10 cellular contexts compared by ENCODE assay signal in the genomic region with DNA sequence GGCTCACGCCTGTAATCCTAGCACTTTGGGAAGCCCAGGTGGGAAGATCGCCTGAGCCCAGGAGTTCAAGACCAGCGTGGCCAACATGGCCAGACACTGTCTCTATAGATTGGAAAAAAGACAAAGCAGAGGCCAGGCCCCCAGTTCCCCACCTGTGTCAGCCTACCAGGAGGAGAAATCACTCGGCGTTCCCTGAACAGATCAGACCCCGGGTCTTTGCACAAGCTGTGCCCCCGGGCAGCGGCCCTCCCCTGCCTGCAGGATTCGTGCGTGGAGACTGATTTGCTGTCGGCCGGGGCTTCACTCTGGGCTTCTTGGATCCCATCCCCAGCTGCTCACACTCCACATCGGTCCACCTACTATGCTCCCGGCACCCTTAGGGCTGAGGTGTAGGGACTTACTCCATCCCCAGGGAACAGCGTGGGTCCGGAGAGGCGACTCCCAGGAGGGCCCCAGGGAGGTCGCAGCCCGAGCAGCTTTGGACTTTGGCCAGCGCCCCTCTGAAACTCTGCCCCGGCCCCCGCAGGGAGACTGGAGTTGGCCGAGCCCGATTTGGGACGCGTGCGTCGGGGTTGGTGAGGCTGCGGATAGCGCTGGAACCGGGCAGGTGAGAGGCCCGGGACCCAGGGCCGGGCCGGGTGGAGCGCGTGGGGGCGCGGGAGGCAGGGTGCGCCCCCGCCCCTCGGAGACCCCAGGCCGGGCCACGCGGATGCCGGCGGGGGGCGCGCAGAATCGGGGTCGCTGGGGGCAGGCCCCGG. TPM values are rescaled to one million over a fixed set of nuclear protein-coding genes. Genes with fewer than 3 reads are reported as not detected.
DNase-seq lines count a peak whose midpoint lies in the region; ATAC-seq, FAIRE-seq and TF ChIP-seq lines count a peak whose summit lies in the region.
"Had no signal": no experiment of that assay in that cellular context is flagged by ENCODE, and none has a peak within 500 bp of the region (broad histone marks: within the 10 kb centered on the region; RNA-seq: fewer than 3 reads in every experiment).

No MANE protein-coding gene starts in this region.

- no peak for TF ChIP-seq EP300 in HepG2 (IDR thresholded peaks at IDR 0.05; ENCODE audit: low read depth in 2 of 2, low read length in 2 of 2)
- no peak for TF ChIP-seq EP300 in HepG2 (CRISPR knock-in tag; IDR thresholded peaks at IDR 0.05; ENCODE audit: borderline replicate concordance)

- H3K9ac ChIP-seq in BLaER1 treated with 17β-estradiol and CSF1 and Interleukin-3, amounts not matched to agents 10 nM and 100 nM, result peak overlapping the region in 5 of 11 experiments; percentile 59 to 77 (median 73); a peak in 7 of 22 replicates
- H3K9ac ChIP-seq in HepG2 (ENCODE audit: insufficient read depth, low read depth, low read length), result peak overlapping the region; percentile 60

- H3K9me3 ChIP-seq in BLaER1 treated with 17β-estradiol and CSF1 and Interleukin-3, amounts not matched to agents 10 nM and 100 nM (replicated peaks in 1 of 11), result no peaks in the 10 kb centered on the region
- H3K9me3 ChIP-seq in SJCRH30 (replicated peaks) (no peaks in the 10 kb centered on the region), HepG2 (ENCODE audit: low read length) (no peaks in the 10 kb centered on the region)

- peaks cover 0 to 7% (median 0%) of the 10 kb centered on the region in 11 experiments; a peak in 6 of 22 replicates for H3K36me3 ChIP-seq in BLaER1 treated with 17β-estradiol and CSF1 and Interleukin-3, amounts not matched to agents 10 nM and 100 nM
- H3K36me3 ChIP-seq in SJCRH30, result no peaks in the 10 kb centered on the region
- H3K36me3 ChIP-seq in HepG2 (replicated peaks in 1 of 2; ENCODE audit: control insufficient read depth in 1 of 2, insufficient read depth in 2 of 2, low read length in 2 of 2), result peaks cover 0 to 3% of the 10 kb centered on the region in 2 experiments; a peak in 1 of 5 replicates

- no peak overlapping the region for H3K27ac ChIP-seq in BLaER1 treated with 17β-estradiol and CSF1 and Interleukin-3, amounts not matched to agents 10 nM and 100 nM
- no peak overlapping the region for H3K27ac ChIP-seq in SJCRH30
- peak overlapping the region; percentile 75 for H3K27ac ChIP-seq in HepG2 (ENCODE audit: extremely low read length, insufficient read depth, low read length)
- H3K27ac ChIP-seq: skin epidermis had no signal

- intact Hi-C loops in HepG2 (cut with micrococcal nuclease; ENCODE audit: unreplicated experiment), result no loop called here

- peaks cover 35% of the 10 kb centered on the region for H3K79me2 ChIP-seq in HepG2 (ENCODE audit: insufficient read depth, low read length)

- 0% methylated on average over 4 of the region's 51 CpGs for WGBS in HepG2 (ENCODE audit: low lambda C conversion rate)

- POLR2A ChIA-PET in HepG2 (lab: Yijun Ruan, JAX), result interaction anchor here (1.0 to 3.5 kb wide), 15 partner anchors 10 to 206 kb away, joined by 3 to 61 read pairs (median 6); partner anchors contain the start of genes CIRBP, FAM174C and REEP6

- H3K4me1 ChIP-seq in BLaER1 treated with 17β-estradiol and CSF1 and Interleukin-3, amounts not matched to agents 10 nM and 100 nM, result peaks cover 10 to 28% (median 19%) of the 10 kb centered on the region in 10 experiments
- H3K4me1 ChIP-seq in SJCRH30 (no peaks in the 10 kb centered on the region), HepG2 (ENCODE audit: insufficient read depth, low read length) (peaks cover 60% of the 10 kb centered on the region)

- H4K20me1 ChIP-seq in BLaER1 treated with 17β-estradiol and CSF1 and Interleukin-3, amounts not matched to agents 10 nM and 100 nM, result peaks cover 2 to 81% (median 47%) of the 10 kb centered on the region in 11 experiments; a peak in 21 of 22 replicates
- H4K20me1 ChIP-seq in HepG2 (ENCODE audit: insufficient read depth, low read length), result no peaks in the 10 kb centered on the region

- H3K4me2 ChIP-seq in BLaER1 treated with 17β-estradiol and CSF1 and Interleukin-3, amounts not matched to agents 10 nM and 100 nM, result peak overlapping the region; percentile 69 to 99 (median 96); a peak in 20 of 22 replicates
- H3K4me2 ChIP-seq in HepG2 (ENCODE audit: low read depth, low read length), result peak overlapping the region; percentile 89

- TF ChIP-seq POLR2A in HepG2 (IDR thresholded peaks at IDR 0.05; ENCODE audit: insufficient read depth in 1 of 2, low read depth in 2 of 2, low read length in 2 of 2), result peak; percentile 1 to 43; a peak in 1 of 4 replicates

- no peak for TF ChIP-seq RAD21 in HepG2 (CRISPR knock-in tag; IDR thresholded peaks at IDR 0.05)

- peak; percentile 7 for ATAC-seq in HepG2
- ATAC-seq in HG03159 (IDR thresholded peaks at IDR 0.05; ENCODE audit: unreplicated experiment), result no peak
- no peak for ATAC-seq in GM19463 (IDR thresholded peaks at IDR 0.05; ENCODE audit: unreplicated experiment)

- peak in 1 of 2 experiments; percentile 28 for DNase-seq in SJCRH30
- DNase-seq in HepG2 (ENCODE audit: low spot score), result no peak
- DNase-seq in MV-4-11 (lab: John Stamatoyannopoulos, UW), result no peak
- DNase-seq: DMS79 treated with DMSO at 0.1 percent for 48 hours; effector memory CD4-positive, alpha-beta T cell; NCI-H446 had no signal

- CTCF ChIA-PET in HepG2 (lab: Yijun Ruan, JAX; ENCODE audit: low intra/inter-chr PET ratio, low total read pairs), result no interaction called here

- no peak for TF ChIP-seq CTCF in HepG2 (CRISPR knock-in tag; IDR thresholded peaks at IDR 0.05)

- in situ Hi-C loops in HepG2 (cut with HindIII; ENCODE audit: extremely low pct_ligation_motif_present, low pct_unique_long_range_greater_than_20kb), result loop anchor here (5.0 kb wide), 2 partner anchors 32 to 87 kb away; no protein-coding TSS in a partner anchor

- no TSS peak for BruUV-seq in HepG2 (replicated peaks; lab: Mats Ljungman, UMichigan)

- peak; percentile 18 for FAIRE-seq in HepG2 (lab: Jason Lieb, UNC)

- H3K4me3 ChIP-seq in BLaER1 treated with 17β-estradiol and CSF1 and Interleukin-3, amounts not matched to agents 10 nM and 100 nM, result peak overlapping the region; percentile 47 to 71 (median 62); a peak in 17 of 20 replicates
- H3K4me3 ChIP-seq in SJCRH30 (0 out of 2 replicates have a peak overlapping the region, but pooled peaks have one; percentile 7), HepG2 (replicated peaks in 1 of 3; ENCODE audit: insufficient read depth in 1 of 3, low read depth in 2 of 3, low read length in 3 of 3) (peak overlapping the region; percentile 59 to 70 (median 63); a peak in 5 of 6 replicates)

- peaks cover 62 to 76% (median 74%) of the 10 kb centered on the region in 11 experiments for H3K27me3 ChIP-seq in BLaER1 treated with 17β-estradiol and CSF1 and Interleukin-3, amounts not matched to agents 10 nM and 100 nM
- H3K27me3 ChIP-seq in SJCRH30 (peaks cover 52% of the 10 kb centered on the region), HepG2 (ENCODE audit: control insufficient read depth in 1 of 2, insufficient read depth in 2 of 2, low read length in 2 of 2) (no peaks in the 10 kb centered on the region; a peak in 1 of 5 replicates)

- no peak overlapping the region for H2AFZ ChIP-seq in HepG2 (ENCODE audit: low read length)

RNA-seq across cellular contexts. Expression of gene EFNA2, which starts 0.5 kb away (rescaled TPM):
- 1.0 and 2.8 TPM in 2 replicates for total RNA-seq in SJCRH30 (2014; rRNA removed; shearing (Covaris generic))
- 4.3 and 9.9 TPM in 2 replicates for total RNA-seq in HepG2 (2016; rRNA removed; fragmentation: Illumina TruSeq; extraction: Trizol)
- total RNA-seq in HepG2 (2016; cell fraction: cytosol; rRNA removed; fragmentation: Illumina TruSeq; extraction: Trizol; ENCODE audit: low read depth), result 15.0 and 18.4 TPM in 2 replicates
- total RNA-seq in HepG2 (2016; cell fraction: insoluble cytoplasmic fraction; rRNA removed; fragmentation: Illumina TruSeq; extraction: Trizol), result 5.2 and 11.1 TPM in 2 replicates
- 27.1 and 33.2 TPM in 2 replicates for total RNA-seq in HepG2 (2016; cell fraction: membrane; rRNA removed; fragmentation: Illumina TruSeq; extraction: Trizol)
- 3.7 and 6.5 TPM in 2 replicates for total RNA-seq in HepG2 (2016; cell fraction: nucleus; rRNA removed; fragmentation: Illumina TruSeq; extraction: Trizol)
- 6.0 and 11.1 TPM in 2 replicates for polyA plus RNA-seq in HepG2 (2011; rRNA removed)
- polyA plus RNA-seq in HepG2 (2011; cell fraction: cytosol; rRNA removed), result 7.3 and 14.1 TPM in 2 replicates
- polyA plus RNA-seq in HepG2 (2011; cell fraction: nucleus; rRNA removed), result 17.9 and 19.5 TPM in 2 replicates
- 6.4 and 6.8 TPM in 2 replicates for polyA plus RNA-seq in HepG2 (2012)
- 17.9 and 19.1 TPM in 2 replicates for polyA plus RNA-seq in HepG2 (2016; cell fraction: cytosol; fragmentation: Illumina TruSeq; extraction: Trizol; ENCODE audit: low read depth)
- 7.9 and 11.2 TPM in 2 replicates for polyA plus RNA-seq in HepG2 (2016; cell fraction: insoluble cytoplasmic fraction; fragmentation: Illumina TruSeq; extraction: Trizol; ENCODE audit: low read depth)
- 27.7 and 33.0 TPM in 2 replicates for polyA plus RNA-seq in HepG2 (2016; cell fraction: membrane; fragmentation: Illumina TruSeq; extraction: Trizol; ENCODE audit: low read depth)
- polyA plus RNA-seq in HepG2 (2016; cell fraction: nucleus; fragmentation: Illumina TruSeq; extraction: Trizol; ENCODE audit: insufficient read depth, low read depth), result 11.7 and 13.4 TPM in 2 replicates
- polyA minus RNA-seq in HepG2 (2011; rRNA and poly(A)+ RNA removed; ENCODE audit: low replicate concordance), result 0.28 and 20.0 TPM in 2 replicates
- polyA minus RNA-seq in HepG2 (2011; cell fraction: cytosol; rRNA and poly(A)+ RNA removed), result 23.0 and 23.8 TPM in 2 replicates
- polyA minus RNA-seq in HepG2 (2011; cell fraction: nucleus; rRNA and poly(A)+ RNA removed), result 2.8 and 4.2 TPM in 2 replicates

RNA-seq across cellular contexts. Expression of gene FAM174C, which starts 9.8 kb away (rescaled TPM):
- 22.3 and 25.1 TPM in 2 replicates for total RNA-seq in SJCRH30 (2014; rRNA removed; shearing (Covaris generic))
- 21.9 and 31.3 TPM in 2 replicates for total RNA-seq in HepG2 (2016; rRNA removed; fragmentation: Illumina TruSeq; extraction: Trizol)
- 67.5 and 90.2 TPM in 2 replicates for total RNA-seq in HepG2 (2016; cell fraction: cytosol; rRNA removed; fragmentation: Illumina TruSeq; extraction: Trizol; ENCODE audit: low read depth)
- total RNA-seq in HepG2 (2016; cell fraction: insoluble cytoplasmic fraction; rRNA removed; fragmentation: Illumina TruSeq; extraction: Trizol), result 14.2 and 28.2 TPM in 2 replicates
- total RNA-seq in HepG2 (2016; cell fraction: membrane; rRNA removed; fragmentation: Illumina TruSeq; extraction: Trizol), result 57.9 and 74.3 TPM in 2 replicates
- total RNA-seq in HepG2 (2016; cell fraction: nucleus; rRNA removed; fragmentation: Illumina TruSeq; extraction: Trizol), result 18.6 and 22.9 TPM in 2 replicates
- polyA plus RNA-seq in HepG2 (2011; rRNA removed), result 19.5 and 21.2 TPM in 2 replicates
- polyA plus RNA-seq in HepG2 (2011; cell fraction: cytosol; rRNA removed), result 21.0 and 42.4 TPM in 2 replicates
- 45.8 and 49.4 TPM in 2 replicates for polyA plus RNA-seq in HepG2 (2011; cell fraction: nucleus; rRNA removed)
- polyA plus RNA-seq in HepG2 (2012), result 14.1 and 18.2 TPM in 2 replicates
- polyA plus RNA-seq in HepG2 (2016; cell fraction: cytosol; fragmentation: Illumina TruSeq; extraction: Trizol; ENCODE audit: low read depth), result 104 and 136 TPM in 2 replicates
- polyA plus RNA-seq in HepG2 (2016; cell fraction: insoluble cytoplasmic fraction; fragmentation: Illumina TruSeq; extraction: Trizol; ENCODE audit: low read depth), result 24.1 and 30.7 TPM in 2 replicates
- polyA plus RNA-seq in HepG2 (2016; cell fraction: membrane; fragmentation: Illumina TruSeq; extraction: Trizol; ENCODE audit: low read depth), result 78.9 and 88.8 TPM in 2 replicates
- 43.0 and 56.8 TPM in 2 replicates for polyA plus RNA-seq in HepG2 (2016; cell fraction: nucleus; fragmentation: Illumina TruSeq; extraction: Trizol; ENCODE audit: insufficient read depth, low read depth)
- 15.5 and 24.8 TPM in 2 replicates for polyA minus RNA-seq in HepG2 (2011; rRNA and poly(A)+ RNA removed; ENCODE audit: low replicate concordance)
- 9.4 and 11.7 TPM in 2 replicates for polyA minus RNA-seq in HepG2 (2011; cell fraction: cytosol; rRNA and poly(A)+ RNA removed)
- polyA minus RNA-seq in HepG2 (2011; cell fraction: nucleus; rRNA and poly(A)+ RNA removed), result 6.5 and 6.8 TPM in 2 replicates

RNA-seq across cellular contexts. Expression of gene CIRBP, which starts 16.0 kb away (rescaled TPM):
- 159 and 181 TPM in 2 replicates for total RNA-seq in SJCRH30 (2014; rRNA removed; shearing (Covaris generic))
- total RNA-seq in HepG2 (2016; rRNA removed; fragmentation: Illumina TruSeq; extraction: Trizol), result 133 and 135 TPM in 2 replicates
- total RNA-seq in HepG2 (2016; cell fraction: cytosol; rRNA removed; fragmentation: Illumina TruSeq; extraction: Trizol; ENCODE audit: low read depth), result 96.6 and 116 TPM in 2 replicates
- 122 and 153 TPM in 2 replicates for total RNA-seq in HepG2 (2016; cell fraction: insoluble cytoplasmic fraction; rRNA removed; fragmentation: Illumina TruSeq; extraction: Trizol)
- total RNA-seq in HepG2 (2016; cell fraction: membrane; rRNA removed; fragmentation: Illumina TruSeq; extraction: Trizol), result 83.7 and 88.2 TPM in 2 replicates
- 100 and 108 TPM in 2 replicates for total RNA-seq in HepG2 (2016; cell fraction: nucleus; rRNA removed; fragmentation: Illumina TruSeq; extraction: Trizol)
- polyA plus RNA-seq in HepG2 (2011; rRNA removed), result 140 and 177 TPM in 2 replicates
- 120 and 152 TPM in 2 replicates for polyA plus RNA-seq in HepG2 (2011; cell fraction: cytosol; rRNA removed)
- 887 and 1,037 TPM in 2 replicates for polyA plus RNA-seq in HepG2 (2011; cell fraction: nucleus; rRNA removed)
- 154 and 221 TPM in 2 replicates for polyA plus RNA-seq in HepG2 (2012)
- 39.2 and 45.5 TPM in 2 replicates for polyA plus RNA-seq in HepG2 (2016; cell fraction: cytosol; fragmentation: Illumina TruSeq; extraction: Trizol; ENCODE audit: low read depth)
- 156 and 182 TPM in 2 replicates for polyA plus RNA-seq in HepG2 (2016; cell fraction: insoluble cytoplasmic fraction; fragmentation: Illumina TruSeq; extraction: Trizol; ENCODE audit: low read depth)
- polyA plus RNA-seq in HepG2 (2016; cell fraction: membrane; fragmentation: Illumina TruSeq; extraction: Trizol; ENCODE audit: low read depth), result 63.6 and 72.0 TPM in 2 replicates
- 293 and 318 TPM in 2 replicates for polyA plus RNA-seq in HepG2 (2016; cell fraction: nucleus; fragmentation: Illumina TruSeq; extraction: Trizol; ENCODE audit: insufficient read depth, low read depth)
- polyA minus RNA-seq in HepG2 (2011; rRNA and poly(A)+ RNA removed; ENCODE audit: low replicate concordance), result 38.8 and 49.7 TPM in 2 replicates
- 32.8 and 38.9 TPM in 2 replicates for polyA minus RNA-seq in HepG2 (2011; cell fraction: cytosol; rRNA and poly(A)+ RNA removed)
- 106 and 131 TPM in 2 replicates for polyA minus RNA-seq in HepG2 (2011; cell fraction: nucleus; rRNA and poly(A)+ RNA removed)

RNA-seq across cellular contexts. Expression of gene MIDN, which starts 36.8 kb away (rescaled TPM):
- 9.1 TPM in 2 replicates for total RNA-seq in SJCRH30 (2014; rRNA removed; shearing (Covaris generic))
- 8.4 and 10.7 TPM in 2 replicates for total RNA-seq in HepG2 (2016; rRNA removed; fragmentation: Illumina TruSeq; extraction: Trizol)
- total RNA-seq in HepG2 (2016; cell fraction: cytosol; rRNA removed; fragmentation: Illumina TruSeq; extraction: Trizol; ENCODE audit: low read depth), result 6.5 and 7.9 TPM in 2 replicates
- total RNA-seq in HepG2 (2016; cell fraction: insoluble cytoplasmic fraction; rRNA removed; fragmentation: Illumina TruSeq; extraction: Trizol), result 8.9 and 11.0 TPM in 2 replicates
- total RNA-seq in HepG2 (2016; cell fraction: membrane; rRNA removed; fragmentation: Illumina TruSeq; extraction: Trizol), result 14.1 and 14.8 TPM in 2 replicates
- total RNA-seq in HepG2 (2016; cell fraction: nucleus; rRNA removed; fragmentation: Illumina TruSeq; extraction: Trizol), result 17.3 and 19.0 TPM in 2 replicates
- polyA plus RNA-seq in HepG2 (2011; rRNA removed), result 18.0 and 19.6 TPM in 2 replicates
- polyA plus RNA-seq in HepG2 (2011; cell fraction: cytosol; rRNA removed), result 14.8 and 17.8 TPM in 2 replicates
- polyA plus RNA-seq in HepG2 (2011; cell fraction: nucleus; rRNA removed), result 116 and 135 TPM in 2 replicates
- polyA plus RNA-seq in HepG2 (2012), result 27.5 and 28.1 TPM in 2 replicates
- polyA plus RNA-seq in HepG2 (2016; cell fraction: cytosol; fragmentation: Illumina TruSeq; extraction: Trizol; ENCODE audit: low read depth), result 2.7 and 3.3 TPM in 2 replicates
- 30.9 and 43.0 TPM in 2 replicates for polyA plus RNA-seq in HepG2 (2016; cell fraction: insoluble cytoplasmic fraction; fragmentation: Illumina TruSeq; extraction: Trizol; ENCODE audit: low read depth)
- 10.2 and 10.3 TPM in 2 replicates for polyA plus RNA-seq in HepG2 (2016; cell fraction: membrane; fragmentation: Illumina TruSeq; extraction: Trizol; ENCODE audit: low read depth)
- 76.5 and 77.9 TPM in 2 replicates for polyA plus RNA-seq in HepG2 (2016; cell fraction: nucleus; fragmentation: Illumina TruSeq; extraction: Trizol; ENCODE audit: insufficient read depth, low read depth)
- polyA minus RNA-seq in HepG2 (2011; rRNA and poly(A)+ RNA removed; ENCODE audit: low replicate concordance), result 14.0 and 39.5 TPM in 2 replicates
- 42.7 and 47.0 TPM in 2 replicates for polyA minus RNA-seq in HepG2 (2011; cell fraction: cytosol; rRNA and poly(A)+ RNA removed)
- 36.8 and 48.0 TPM in 2 replicates for polyA minus RNA-seq in HepG2 (2011; cell fraction: nucleus; rRNA and poly(A)+ RNA removed)

RNA-seq across cellular contexts. Expression of gene ATP5F1D, which starts 43.6 kb away (rescaled TPM):
- 25.5 and 32.2 TPM in 2 replicates for total RNA-seq in SJCRH30 (2014; rRNA removed; shearing (Covaris generic))
- total RNA-seq in HepG2 (2016; rRNA removed; fragmentation: Illumina TruSeq; extraction: Trizol), result 78.7 and 88.0 TPM in 2 replicates
- 72.7 and 79.4 TPM in 2 replicates for total RNA-seq in HepG2 (2016; cell fraction: cytosol; rRNA removed; fragmentation: Illumina TruSeq; extraction: Trizol; ENCODE audit: low read depth)
- 80.1 and 93.1 TPM in 2 replicates for total RNA-seq in HepG2 (2016; cell fraction: insoluble cytoplasmic fraction; rRNA removed; fragmentation: Illumina TruSeq; extraction: Trizol)
- 72.8 and 84.2 TPM in 2 replicates for total RNA-seq in HepG2 (2016; cell fraction: membrane; rRNA removed; fragmentation: Illumina TruSeq; extraction: Trizol)
- total RNA-seq in HepG2 (2016; cell fraction: nucleus; rRNA removed; fragmentation: Illumina TruSeq; extraction: Trizol), result 40.6 and 53.8 TPM in 2 replicates
- 39.4 and 49.3 TPM in 2 replicates for polyA plus RNA-seq in HepG2 (2011; rRNA removed)
- 61.0 and 112 TPM in 2 replicates for polyA plus RNA-seq in HepG2 (2011; cell fraction: cytosol; rRNA removed)
- 105 and 111 TPM in 2 replicates for polyA plus RNA-seq in HepG2 (2011; cell fraction: nucleus; rRNA removed)
- 67.0 and 70.9 TPM in 2 replicates for polyA plus RNA-seq in HepG2 (2012)
- 126 and 135 TPM in 2 replicates for polyA plus RNA-seq in HepG2 (2016; cell fraction: cytosol; fragmentation: Illumina TruSeq; extraction: Trizol; ENCODE audit: low read depth)
- polyA plus RNA-seq in HepG2 (2016; cell fraction: insoluble cytoplasmic fraction; fragmentation: Illumina TruSeq; extraction: Trizol; ENCODE audit: low read depth), result 131 and 155 TPM in 2 replicates
- 112 and 121 TPM in 2 replicates for polyA plus RNA-seq in HepG2 (2016; cell fraction: membrane; fragmentation: Illumina TruSeq; extraction: Trizol; ENCODE audit: low read depth)
- polyA plus RNA-seq in HepG2 (2016; cell fraction: nucleus; fragmentation: Illumina TruSeq; extraction: Trizol; ENCODE audit: insufficient read depth, low read depth), result 129 and 134 TPM in 2 replicates
- polyA minus RNA-seq in HepG2 (2011; rRNA and poly(A)+ RNA removed; ENCODE audit: low replicate concordance), result 60.5 and 86.6 TPM in 2 replicates
- 53.6 and 68.0 TPM in 2 replicates for polyA minus RNA-seq in HepG2 (2011; cell fraction: cytosol; rRNA and poly(A)+ RNA removed)
- 14.7 and 18.9 TPM in 2 replicates for polyA minus RNA-seq in HepG2 (2011; cell fraction: nucleus; rRNA and poly(A)+ RNA removed)

Comparison
In these comparisons a context has a peak if more than half of its experiments do, and no peak if none do; other contexts are left out.
1. H3K4me3 ChIP-seq: peak in every context shown above with its lines; median percentile 63 in HepG2; 62 in BLaER1 treated with 17β-estradiol and CSF1 and Interleukin-3, amounts not matched to agents 10 nM and 100 nM; 7 in SJCRH30.